Comparison of ENCODE assay signal across 8 cellular contexts in genomic region chr16:69330286-69331109, GRCh38. TPM values are rescaled to one million over a fixed set of nuclear protein-coding genes. Genes with fewer than 3 reads are reported as not detected.
DNase-seq lines count a peak whose midpoint lies in the region; ATAC-seq and TF ChIP-seq lines count a peak whose summit lies in the region.

Gene PDF (minus strand): TSS chr16:69330588. CDS start chr16:69330570, 18 bp downstream.

- intact Hi-C loops in T-helper 1 cell treated with Interleukin-12 subunit alpha and Interleukin-12 subunit beta and Interleukin-4 antibody, amounts not matched to agents 30 ng/mL and 1 ng/mL, for 36 hours (cut with micrococcal nuclease), result loop anchor here (1.0 to 10.0 kb wide), 9 partner anchors 10 to 1066 kb away; partner anchors contain the start of genes CYB5B, EXOSC6, NOB1 and SLC7A6
- intact Hi-C loops in heart right ventricle (cut with DNase I) (no loop called here), posterior cingulate gyrus (cut with DNase I) (loop anchor here (1.0 kb wide), 1 partner anchor 9 kb away; the partner anchor contains the start of genes COG8 and NIP7)

- H3K36me3 ChIP-seq in heart right ventricle (peaks cover 0 to 74% (median 46%) of the 10 kb centered on the region in 9 donors), upper lobe of left lung (peaks cover 2 to 64% (median 31%) of the 10 kb centered on the region in 4 donors)

- WGBS in heart right ventricle, 2 donors, result 1% methylated on average over 90 to 93 of the region's 93 CpGs
- 0 to 1% methylated on average over 19 to 20 of the region's 93 CpGs for WGBS in upper lobe of left lung, 2 donors

- peaks cover 3 to 59% (median 51%) of the 10 kb centered on the region in 9 donors for H3K4me1 ChIP-seq in heart right ventricle
- peaks cover 25 to 53% (median 26%) of the 10 kb centered on the region in 4 donors for H3K4me1 ChIP-seq in upper lobe of left lung

- ATAC-seq in HG02870 (IDR thresholded peaks at IDR 0.05; ENCODE audit: unreplicated experiment) (peak; percentile 92), heart right ventricle (peak; percentile 97 to 99 (median 98)), upper lobe of left lung (ENCODE audit: low FRiP score in 2 of 2) (peak; percentile 97 to 99)

- DNase-seq in NCI-H146 (lab: John Stamatoyannopoulos, UW) (peak; percentile 92), amniotic epithelial cell (ENCODE audit: low read depth) (peak; percentile 89), heart right ventricle (peak; percentile 95), posterior cingulate gyrus (peak; percentile 86 to 99 (median 94)), upper lobe of left lung (peak; percentile 97)

- H3K27ac ChIP-seq in heart right ventricle (peak within 1 kb of the TSS; percentile 70 to 97 (median 92)), upper lobe of left lung (peak within 1 kb of the TSS; percentile 85 to 94 (median 89))

- TF ChIP-seq POLR2A in GM15510 (IDR thresholded peaks at IDR 0.05; ENCODE audit: borderline replicate concordance, extremely low read depth, insufficient read length) (peak; percentile 84), upper lobe of left lung (IDR thresholded peaks at IDR 0.05) (peak in 2 of 4 donors; percentile 57 to 86)

- TF ChIP-seq CTCF in heart right ventricle (IDR thresholded peaks at IDR 0.05) (peak in 2 of 9 donors; percentile 19 to 37), upper lobe of left lung (IDR thresholded peaks at IDR 0.05) (peak in 1 of 6 experiments; percentile 51)

- H3K9me3 ChIP-seq in heart right ventricle (no peaks in the 10 kb centered on the region), upper lobe of left lung (no peaks in the 10 kb centered on the region)

- TF ChIP-seq EP300 in upper lobe of left lung (IDR thresholded peaks at IDR 0.05), result peak in 1 of 4 donors; percentile 27

- H3K27me3 ChIP-seq in heart right ventricle (no peaks in the 10 kb centered on the region), upper lobe of left lung (no peaks in the 10 kb centered on the region)

- peak within 1 kb of the TSS; percentile 69 to 99 (median 90) for H3K4me3 ChIP-seq in heart right ventricle
- H3K4me3 ChIP-seq in upper lobe of left lung, result peak within 1 kb of the TSS; percentile 91 to 99 (median 96)

RNA-seq across cellular contexts. Expression of gene PDF, which starts in this region (rescaled TPM):
- total RNA-seq in T-helper 1 cell treated with Interleukin-12 subunit alpha and Interleukin-12 subunit beta and Interleukin-4 antibody, amounts not matched to agents 30 ng/mL and 1 ng/mL, for 36 hours, result 12.0 and 12.8 TPM in 2 replicates
- total RNA-seq in heart right ventricle (10 to 100 TPM in 1 of 10 donors, 1 to 10 TPM in 9; 3.9 to 10.7 (median 5.4) TPM), upper lobe of left lung (10 to 100 TPM in 5 of 6 donors, 1 to 10 TPM in 1; 6.9 to 22.0 (median 13.5) TPM)
- 1 to 10 TPM; 2.0 to 9.9 TPM for polyA plus RNA-seq in heart right ventricle

Comparison
In these comparisons a context has a peak if more than half of its experiments do, and no peak if none do; other contexts are left out.
1. Peak in every context shown above with its lines: DNase-seq, ATAC-seq, H3K4me3 ChIP-seq and H3K27ac ChIP-seq.
2. intact Hi-C loops: an anchor here in T-helper 1 cell treated with Interleukin-12 subunit alpha and Interleukin-12 subunit beta and Interleukin-4 antibody, amounts not matched to agents 30 ng/mL and 1 ng/mL, for 36 hours (1.0 to 10.0 kb wide) and posterior cingulate gyrus (1.0 kb wide); none called in heart right ventricle.